20 cellular contexts compared by ENCODE assay signal in genomic region chr2:71721362-71721665, GRCh38.
DNase-seq lines count a peak whose midpoint lies in the region; TF ChIP-seq lines count a peak whose summit lies in the region.
"Had no signal": no experiment of that assay in that cellular context is flagged by ENCODE, and none has a peak within 500 bp of the region (broad histone marks: within the 10 kb centered on the region; RNA-seq: fewer than 3 reads in every experiment).

No MANE protein-coding gene starts in this region.

- H3K4me1 ChIP-seq in osteoblast (ENCODE audit: insufficient read depth, low read length) (peaks cover 32% of the 10 kb centered on the region), tibial artery (peaks cover 4 to 61% (median 49%) of the 10 kb centered on the region in 4 donors), SJCRH30 (peaks cover 23% of the 10 kb centered on the region)

- no peaks in the 10 kb centered on the region for H3K79me2 ChIP-seq in osteoblast (ENCODE audit: insufficient read depth, low read length)

- no peak overlapping the region for H3K27ac ChIP-seq in osteoblast (ENCODE audit: low read depth, low read length)
- peak overlapping the region; percentile 57 to 69 for H3K27ac ChIP-seq in tibial artery
- no peak overlapping the region for H3K27ac ChIP-seq in SJCRH30
- H3K27ac ChIP-seq: BLaER1, HL-60, PC-9 had no signal

- in situ Hi-C loops in ACHN (cut with HindIII; ENCODE audit: low pct_ligation_motif_present, low pct_unique_long_range_greater_than_20kb, low sequenced_read_pairs), result no loop called here

- H3K4me2 ChIP-seq in osteoblast (ENCODE audit: insufficient read depth, low read length), result no peak overlapping the region
- H3K4me2 ChIP-seq: BLaER1, GM23338, PC-9 had no signal

- H3K27me3 ChIP-seq in osteoblast (ENCODE audit: insufficient read depth, low read length) (peaks cover 4% of the 10 kb centered on the region), tibial artery (no peaks in the 10 kb centered on the region), SJCRH30 (no peaks in the 10 kb centered on the region)
- H3K27me3 ChIP-seq: adrenal gland, BLaER1, testis had no signal

- H2AFZ ChIP-seq in osteoblast (ENCODE audit: low read length), result no peak overlapping the region
- H2AFZ ChIP-seq: GM23338, PC-9 had no signal

- H4K20me1 ChIP-seq in osteoblast (ENCODE audit: insufficient read depth, low read length), result no peaks in the 10 kb centered on the region
- H4K20me1 ChIP-seq: BLaER1 had no signal

- intact Hi-C loops in tibial artery (cut with DNase I; ENCODE audit: low total_unique reads), result no loop called here

- H3K9me3 ChIP-seq in osteoblast (ENCODE audit: low read depth, low read length), result peaks cover 4% of the 10 kb centered on the region
- peaks cover 0 to 7% (median 0%) of the 10 kb centered on the region in 3 donors for H3K9me3 ChIP-seq in tibial artery
- peaks cover 13% of the 10 kb centered on the region for H3K9me3 ChIP-seq in SJCRH30 (replicated peaks)
- H3K9me3 ChIP-seq: adrenal gland, testis had no signal

- H3K4me3 ChIP-seq in foreskin fibroblast (ENCODE audit: low read depth in 1 of 2, low read length in 2 of 2) (no peak overlapping the region), osteoblast (ENCODE audit: insufficient read depth, low read length) (no peak overlapping the region), tibial artery (no peak overlapping the region), SJCRH30 (no peak overlapping the region)
- H3K4me3 ChIP-seq: adrenal gland, BLaER1, GM23338, K562, lung, PC-9, testis had no signal

- TF ChIP-seq CTCF in foreskin fibroblast (IDR thresholded peaks at IDR 0.05; ENCODE audit: low read depth, low read length) (no peak), osteoblast (IDR thresholded peaks at IDR 0.05; ENCODE audit: extremely low read depth, low read depth, low read length) (no peak), tibial artery (IDR thresholded peaks at IDR 0.05) (no peak)

- no peaks in the 10 kb centered on the region for H3K36me3 ChIP-seq in osteoblast (ENCODE audit: insufficient read depth, low read length)
- H3K36me3 ChIP-seq in tibial artery, result no peaks in the 10 kb centered on the region
- H3K36me3 ChIP-seq in SJCRH30, result no peaks in the 10 kb centered on the region
- H3K36me3 ChIP-seq: adrenal gland, BLaER1 had no signal

- DNase-seq in RPMI7951 (ENCODE audit: low read depth) (peak; percentile 94), foreskin fibroblast (peak; percentile 30 to 64), osteoblast (ENCODE audit: insufficient read length, low spot score, missing footprints) (peak; percentile 85), tibial artery (peak in 1 of 2 donors; percentile 48), KG1 (lab: John Stamatoyannopoulos, UW) (no peak), RKO (ENCODE audit: low spot score) (no peak), ACHN (no peak), SJCRH30 (no peak)
- DNase-seq: activated CD4-positive, alpha-beta T cell treated with anti-CD3 and anti-CD28 coated beads for 1 hour; activated effector memory CD4-positive, alpha-beta T cell treated with Interleukin-2 at 50 U/mL for 16 hours; adrenal gland; NCI-H2081 treated with DMSO at 0.1 percent for 48 hours; PC-9; stimulated activated CD4-positive, alpha-beta T cell treated with anti-CD3 and anti-CD28 coated beads, Interleukin-1b, Interleukin-23, amount 100 ng/mL, for 48 hours; testis had no signal

Comparison
In these comparisons a context has a peak if more than half of its experiments do, and no peak if none do; other contexts are left out.
1. DNase-seq: peak in RPMI7951 (single experiment), foreskin fibroblast (2 of 2) and osteoblast (single experiment); none in KG1 (single experiment), RKO (single experiment), ACHN (single experiment) and SJCRH30 (0 of 2).
2. H3K27ac ChIP-seq: peak in tibial artery (2 of 2); none in osteoblast (single experiment) and SJCRH30 (single experiment).